1 cellular context compared by ENCODE assay signal in the genomic region with DNA sequence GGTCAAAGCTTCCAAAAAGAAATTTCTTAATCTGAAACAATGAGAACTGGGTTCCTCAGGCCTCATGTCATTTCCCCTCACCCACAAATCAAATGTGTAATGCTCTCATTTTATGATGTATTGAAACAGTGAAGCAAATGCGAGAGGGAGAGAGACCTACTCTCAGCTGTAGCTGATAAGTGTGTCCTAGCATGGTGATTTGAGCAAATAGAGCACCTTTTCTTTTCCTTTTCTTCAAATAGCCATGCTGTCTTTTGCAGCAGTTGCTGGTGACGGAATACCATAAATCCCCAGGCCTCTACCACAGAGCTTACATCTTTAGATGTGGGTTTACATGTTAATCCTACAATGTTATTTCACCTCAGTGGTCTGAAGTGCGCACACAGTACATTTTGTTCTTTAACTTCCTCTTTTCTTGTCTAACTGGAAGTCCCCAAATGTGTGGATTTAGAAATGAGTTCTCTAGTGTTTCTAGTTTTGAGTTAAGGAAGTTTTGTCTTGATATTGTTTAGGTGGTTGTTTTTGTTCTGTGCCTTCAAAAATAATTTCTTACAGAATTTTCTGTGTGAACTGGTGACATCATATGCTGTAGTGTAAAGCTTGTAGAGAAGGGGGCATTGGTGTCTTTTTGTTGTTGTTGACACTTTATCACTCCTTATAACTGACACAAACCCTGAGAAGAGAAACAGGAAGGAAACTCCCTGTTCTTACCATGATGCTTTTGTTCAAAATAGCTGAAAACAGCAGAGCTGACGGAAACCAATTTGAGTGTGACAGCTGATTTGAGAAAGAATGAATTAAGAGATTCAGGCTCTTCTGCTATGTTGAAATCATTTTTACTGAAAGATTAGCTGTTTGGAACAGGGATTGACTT.
TF ChIP-seq lines count a peak whose summit lies in the region.

No MANE protein-coding gene starts in this region.

TF ChIP-seq in GM12878, 131 proteins besides CTCF, POLR2A, EP300 and RAD21 (continued from another document and continues in another):
- TF ChIP-seq, protein P1, sequence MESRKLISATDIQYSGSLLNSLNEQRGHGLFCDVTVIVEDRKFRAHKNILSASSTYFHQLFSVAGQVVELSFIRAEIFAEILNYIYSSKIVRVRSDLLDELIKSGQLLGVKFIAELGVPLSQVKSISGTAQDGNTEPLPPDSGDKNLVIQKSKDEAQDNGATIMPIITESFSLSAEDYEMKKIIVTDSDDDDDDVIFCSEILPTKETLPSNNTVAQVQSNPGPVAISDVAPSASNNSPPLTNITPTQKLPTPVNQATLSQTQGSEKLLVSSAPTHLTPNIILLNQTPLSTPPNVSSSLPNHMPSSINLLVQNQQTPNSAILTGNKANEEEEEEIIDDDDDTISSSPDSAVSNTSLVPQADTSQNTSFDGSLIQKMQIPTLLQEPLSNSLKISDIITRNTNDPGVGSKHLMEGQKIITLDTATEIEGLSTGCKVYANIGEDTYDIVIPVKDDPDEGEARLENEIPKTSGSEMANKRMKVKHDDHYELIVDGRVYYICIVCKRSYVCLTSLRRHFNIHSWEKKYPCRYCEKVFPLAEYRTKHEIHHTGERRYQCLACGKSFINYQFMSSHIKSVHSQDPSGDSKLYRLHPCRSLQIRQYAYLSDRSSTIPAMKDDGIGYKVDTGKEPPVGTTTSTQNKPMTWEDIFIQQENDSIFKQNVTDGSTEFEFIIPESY (IDR thresholded peaks at IDR 0.05) = no peak
- TF ChIP-seq ASH2L (IDR thresholded peaks at IDR 0.05; ENCODE audit: borderline replicate concordance, low read depth) (peak; percentile 10; the same call in 1 of the 2 replicates), SMARCA5 (IDR thresholded peaks at IDR 0.05) (peak; percentile 73; the same call in 1 of the 2 replicates), CHD1 (IDR thresholded peaks at IDR 0.05; ENCODE audit: low read depth, low read length) (peak; percentile 86; the same call in 1 of the 2 replicates), E2F8 (IDR thresholded peaks at IDR 0.05; ENCODE audit: low read depth, partially characterized antibody) (peak; percentile 75), SREBF1 (IDR thresholded peaks at IDR 0.05; ENCODE audit: low read length) (no peak), CUX1 (IDR thresholded peaks at IDR 0.05; ENCODE audit: insufficient replicate concordance, low read depth, low read length) (no peak), USF2 (IDR thresholded peaks at IDR 0.05; ENCODE audit: borderline replicate concordance, low read depth, low read length) (no peak), BHLHE40 (IDR thresholded peaks at IDR 0.05; ENCODE audit: borderline replicate concordance in 1 of 2, low read depth in 2 of 2, low read length in 1 of 2) (peak; percentile 59 to 69; a peak in 3 of 4 replicates), SREBF2 (IDR thresholded peaks at IDR 0.05; ENCODE audit: low read length) (no peak), CREM (IDR thresholded peaks at IDR 0.05; ENCODE audit: low read depth) (peak; percentile 87; the same call in 1 of the 2 replicates), SIX5 (IDR thresholded peaks at IDR 0.05; ENCODE audit: low read depth, low read length, severe bottlenecking) (no peak), RELA (IDR thresholded peaks at IDR 0.05; ENCODE audit: borderline replicate concordance, partially characterized antibody) (peak; percentile 98), PKNOX1 (IDR thresholded peaks at IDR 0.05) (peak; percentile 92), HDGF (IDR thresholded peaks at IDR 0.05) (no peak), CBX3 (IDR thresholded peaks at IDR 0.05; ENCODE audit: borderline replicate concordance, low read depth) (no peak), STAT3 (IDR thresholded peaks at IDR 0.05; ENCODE audit: low read depth, low read length) (no peak; the same call in none of the 2 replicates), SIN3A (IDR thresholded peaks at IDR 0.05; ENCODE audit: low read depth, low read length) (peak; percentile 26; the same call in 1 of the 2 replicates), ETV6 (conservative IDR thresholded peaks at IDR 0.05 in 1 of 2, IDR thresholded peaks at IDR 0.05 in 1 of 2; ENCODE audit: borderline replicate concordance in 1 of 2, low read depth in 1 of 2) (peak in 1 of 2 experiments; percentile 78; a peak in 1 of 4 replicates), ZNF217 (IDR thresholded peaks at IDR 0.05) (peak; percentile 26; the same call in 1 of the 2 replicates), JUND (IDR thresholded peaks at IDR 0.05; ENCODE audit: low read depth, low read length) (peak; percentile 78; the same call in 1 of the 2 replicates)
- TF ChIP-seq, protein P2, sequence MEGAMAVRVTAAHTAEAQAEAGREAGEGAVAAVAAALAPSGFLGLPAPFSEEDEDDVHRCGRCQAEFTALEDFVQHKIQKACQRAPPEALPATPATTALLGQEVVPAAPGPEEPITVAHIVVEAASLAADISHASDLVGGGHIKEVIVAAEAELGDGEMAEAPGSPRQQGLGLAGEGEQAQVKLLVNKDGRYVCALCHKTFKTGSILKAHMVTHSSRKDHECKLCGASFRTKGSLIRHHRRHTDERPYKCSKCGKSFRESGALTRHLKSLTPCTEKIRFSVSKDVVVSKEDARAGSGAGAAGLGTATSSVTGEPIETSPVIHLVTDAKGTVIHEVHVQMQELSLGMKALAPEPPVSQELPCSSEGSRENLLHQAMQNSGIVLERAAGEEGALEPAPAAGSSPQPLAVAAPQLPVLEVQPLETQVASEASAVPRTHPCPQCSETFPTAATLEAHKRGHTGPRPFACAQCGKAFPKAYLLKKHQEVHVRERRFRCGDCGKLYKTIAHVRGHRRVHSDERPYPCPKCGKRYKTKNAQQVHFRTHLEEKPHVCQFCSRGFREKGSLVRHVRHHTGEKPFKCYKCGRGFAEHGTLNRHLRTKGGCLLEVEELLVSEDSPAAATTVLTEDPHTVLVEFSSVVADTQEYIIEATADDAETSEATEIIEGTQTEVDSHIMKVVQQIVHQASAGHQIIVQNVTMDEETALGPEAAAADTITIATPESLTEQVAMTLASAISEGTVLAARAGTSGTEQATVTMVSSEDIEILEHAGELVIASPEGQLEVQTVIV (IDR thresholded peaks at IDR 0.05; ENCODE audit: borderline replicate concordance, partially characterized antibody) = peak; percentile 31
- TF ChIP-seq, protein P3, sequence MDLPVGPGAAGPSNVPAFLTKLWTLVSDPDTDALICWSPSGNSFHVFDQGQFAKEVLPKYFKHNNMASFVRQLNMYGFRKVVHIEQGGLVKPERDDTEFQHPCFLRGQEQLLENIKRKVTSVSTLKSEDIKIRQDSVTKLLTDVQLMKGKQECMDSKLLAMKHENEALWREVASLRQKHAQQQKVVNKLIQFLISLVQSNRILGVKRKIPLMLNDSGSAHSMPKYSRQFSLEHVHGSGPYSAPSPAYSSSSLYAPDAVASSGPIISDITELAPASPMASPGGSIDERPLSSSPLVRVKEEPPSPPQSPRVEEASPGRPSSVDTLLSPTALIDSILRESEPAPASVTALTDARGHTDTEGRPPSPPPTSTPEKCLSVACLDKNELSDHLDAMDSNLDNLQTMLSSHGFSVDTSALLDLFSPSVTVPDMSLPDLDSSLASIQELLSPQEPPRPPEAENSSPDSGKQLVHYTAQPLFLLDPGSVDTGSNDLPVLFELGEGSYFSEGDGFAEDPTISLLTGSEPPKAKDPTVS (IDR thresholded peaks at IDR 0.05; ENCODE audit: low read depth, low read length) = no peak; the same call in 1 of the 2 replicates
- TF ChIP-seq, protein P4, sequence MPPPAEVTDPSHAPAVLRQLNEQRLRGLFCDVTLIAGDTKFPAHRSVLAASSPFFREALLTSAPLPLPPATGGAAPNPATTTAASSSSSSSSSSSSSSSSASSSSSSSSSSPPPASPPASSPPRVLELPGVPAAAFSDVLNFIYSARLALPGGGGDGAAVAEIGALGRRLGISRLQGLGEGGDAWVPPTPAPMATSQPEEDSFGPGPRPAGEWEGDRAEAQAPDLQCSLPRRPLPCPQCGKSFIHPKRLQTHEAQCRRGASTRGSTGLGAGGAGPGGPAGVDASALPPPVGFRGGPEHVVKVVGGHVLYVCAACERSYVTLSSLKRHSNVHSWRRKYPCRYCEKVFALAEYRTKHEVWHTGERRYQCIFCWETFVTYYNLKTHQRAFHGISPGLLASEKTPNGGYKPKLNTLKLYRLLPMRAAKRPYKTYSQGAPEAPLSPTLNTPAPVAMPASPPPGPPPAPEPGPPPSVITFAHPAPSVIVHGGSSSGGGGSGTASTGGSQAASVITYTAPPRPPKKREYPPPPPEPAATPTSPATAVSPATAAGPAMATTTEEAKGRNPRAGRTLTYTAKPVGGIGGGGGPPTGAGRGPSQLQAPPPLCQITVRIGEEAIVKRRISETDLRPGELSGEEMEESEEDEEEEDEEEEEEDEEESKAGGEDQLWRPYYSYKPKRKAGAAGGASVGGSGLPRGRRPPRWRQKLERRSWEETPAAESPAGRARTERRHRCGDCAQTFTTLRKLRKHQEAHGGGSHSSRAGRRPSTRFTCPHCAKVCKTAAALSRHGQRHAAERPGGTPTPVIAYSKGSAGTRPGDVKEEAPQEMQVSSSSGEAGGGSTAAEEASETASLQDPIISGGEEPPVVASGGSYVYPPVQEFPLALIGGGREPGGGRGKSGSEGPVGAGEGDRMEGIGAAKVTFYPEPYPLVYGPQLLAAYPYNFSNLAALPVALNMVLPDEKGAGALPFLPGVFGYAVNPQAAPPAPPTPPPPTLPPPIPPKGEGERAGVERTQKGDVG (CRISPR knock-in tag; IDR thresholded peaks at IDR 0.05) = no peak
- TF ChIP-seq, protein P5, sequence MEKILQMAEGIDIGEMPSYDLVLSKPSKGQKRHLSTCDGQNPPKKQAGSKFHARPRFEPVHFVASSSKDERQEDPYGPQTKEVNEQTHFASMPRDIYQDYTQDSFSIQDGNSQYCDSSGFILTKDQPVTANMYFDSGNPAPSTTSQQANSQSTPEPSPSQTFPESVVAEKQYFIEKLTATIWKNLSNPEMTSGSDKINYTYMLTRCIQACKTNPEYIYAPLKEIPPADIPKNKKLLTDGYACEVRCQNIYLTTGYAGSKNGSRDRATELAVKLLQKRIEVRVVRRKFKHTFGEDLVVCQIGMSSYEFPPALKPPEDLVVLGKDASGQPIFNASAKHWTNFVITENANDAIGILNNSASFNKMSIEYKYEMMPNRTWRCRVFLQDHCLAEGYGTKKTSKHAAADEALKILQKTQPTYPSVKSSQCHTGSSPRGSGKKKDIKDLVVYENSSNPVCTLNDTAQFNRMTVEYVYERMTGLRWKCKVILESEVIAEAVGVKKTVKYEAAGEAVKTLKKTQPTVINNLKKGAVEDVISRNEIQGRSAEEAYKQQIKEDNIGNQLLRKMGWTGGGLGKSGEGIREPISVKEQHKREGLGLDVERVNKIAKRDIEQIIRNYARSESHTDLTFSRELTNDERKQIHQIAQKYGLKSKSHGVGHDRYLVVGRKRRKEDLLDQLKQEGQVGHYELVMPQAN (conservative IDR thresholded peaks at IDR 0.05) = peak; percentile 23; the same call in 1 of the 2 replicates
